ENCODE assay signal across 15 cellular contexts in genomic region chr13:51905787-51906186, GRCh38. TPM values are rescaled to one million over a fixed set of nuclear protein-coding genes. Genes with fewer than 3 reads are reported as not detected.
DNase-seq lines count a peak whose midpoint lies in the region; ATAC-seq and TF ChIP-seq lines count a peak whose summit lies in the region.
"Had no signal": no experiment of that assay in that cellular context is flagged by ENCODE, and none has a peak within 500 bp of the region (broad histone marks: within the 10 kb centered on the region; RNA-seq: fewer than 3 reads in every experiment).

No MANE protein-coding gene starts in this region.

- DNase-seq in left ventricle myocardium superior, result no peak
- no peak for DNase-seq in left cardiac atrium
- no peak for DNase-seq in mesothelial cell of epicardium (ENCODE audit: low spot score in 2 of 2, unreplicated experiment in 2 of 2)
- no peak for DNase-seq in GM13976 (ENCODE audit: low spot score)
- DNase-seq in GM13977 (ENCODE audit: low spot score), result no peak
- no peak for DNase-seq in midbrain (lab: John Stamatoyannopoulos, UW)
- DNase-seq: EL, NCI-H446, NCI-H748 treated with DMSO at 0.1 percent for 48 hours, OCI-M1, RPMI8226 had no signal

- ATAC-seq in left ventricle myocardium superior (peak; percentile 26), left cardiac atrium (no peak)

- H3K27ac ChIP-seq in VCaP, result peak overlapping the region; percentile 79
- H3K27ac ChIP-seq: SJCRH30 had no signal

- no peaks in the 10 kb centered on the region for H3K27me3 Mint-ChIP-seq in mesothelial cell of epicardium (ENCODE audit: low read depth)

- H3K36me3 Mint-ChIP-seq in mesothelial cell of epicardium, result peaks cover 13% of the 10 kb centered on the region
- H3K36me3 Mint-ChIP-seq: CD14-positive monocyte had no signal

- no peaks in the 10 kb centered on the region for H3K9me3 Mint-ChIP-seq in mesothelial cell of epicardium
- H3K9me3 Mint-ChIP-seq: CD14-positive monocyte had no signal

- H3K4me1 Mint-ChIP-seq in mesothelial cell of epicardium, result peaks cover 16% of the 10 kb centered on the region

- intact Hi-C loops in left ventricle myocardium superior (cut with micrococcal nuclease) (no loop called here), left cardiac atrium (cut with DNase I) (no loop called here)

- H3K4me3 Mint-ChIP-seq in mesothelial cell of epicardium, result no peak overlapping the region
- H3K4me3 Mint-ChIP-seq: CD14-positive monocyte had no signal

- H3K27ac Mint-ChIP-seq in mesothelial cell of epicardium, result peak overlapping the region; percentile 57
- H3K27ac Mint-ChIP-seq: CD14-positive monocyte had no signal

- TF ChIP-seq CTCF in VCaP (conservative IDR thresholded peaks at IDR 0.05) (no peak), mesothelial cell of epicardium (IDR thresholded peaks at IDR 0.05; ENCODE audit: unreplicated experiment) (no peak), GM13976 (IDR thresholded peaks at IDR 0.05; ENCODE audit: borderline replicate concordance, control extremely low read depth, extremely low read depth, insufficient read depth, missing control alignments) (no peak), GM13977 (IDR thresholded peaks at IDR 0.05; ENCODE audit: extremely low read depth, insufficient read depth, missing control alignments) (no peak)

- in situ Hi-C loops in GM13976 (cut with MboI; ENCODE audit: low sequenced_read_pairs, unreplicated experiment), result no loop called here
- in situ Hi-C loops in GM13977 (cut with MboI; ENCODE audit: low pct_unique_long_range_greater_than_20kb, low sequenced_read_pairs, unreplicated experiment), result no loop called here

RNA-seq across cellular contexts. Expression of gene CCDC70, which starts 44.0 kb away (rescaled TPM):
- total RNA-seq in left ventricle myocardium superior (not detected), left cardiac atrium (not detected), mesothelial cell of epicardium (not detected in 3 replicates)
- total RNA-seq: HT1080, SJCRH30 had no signal
